12 cellular contexts compared by ENCODE assay signal in the genomic region with DNA sequence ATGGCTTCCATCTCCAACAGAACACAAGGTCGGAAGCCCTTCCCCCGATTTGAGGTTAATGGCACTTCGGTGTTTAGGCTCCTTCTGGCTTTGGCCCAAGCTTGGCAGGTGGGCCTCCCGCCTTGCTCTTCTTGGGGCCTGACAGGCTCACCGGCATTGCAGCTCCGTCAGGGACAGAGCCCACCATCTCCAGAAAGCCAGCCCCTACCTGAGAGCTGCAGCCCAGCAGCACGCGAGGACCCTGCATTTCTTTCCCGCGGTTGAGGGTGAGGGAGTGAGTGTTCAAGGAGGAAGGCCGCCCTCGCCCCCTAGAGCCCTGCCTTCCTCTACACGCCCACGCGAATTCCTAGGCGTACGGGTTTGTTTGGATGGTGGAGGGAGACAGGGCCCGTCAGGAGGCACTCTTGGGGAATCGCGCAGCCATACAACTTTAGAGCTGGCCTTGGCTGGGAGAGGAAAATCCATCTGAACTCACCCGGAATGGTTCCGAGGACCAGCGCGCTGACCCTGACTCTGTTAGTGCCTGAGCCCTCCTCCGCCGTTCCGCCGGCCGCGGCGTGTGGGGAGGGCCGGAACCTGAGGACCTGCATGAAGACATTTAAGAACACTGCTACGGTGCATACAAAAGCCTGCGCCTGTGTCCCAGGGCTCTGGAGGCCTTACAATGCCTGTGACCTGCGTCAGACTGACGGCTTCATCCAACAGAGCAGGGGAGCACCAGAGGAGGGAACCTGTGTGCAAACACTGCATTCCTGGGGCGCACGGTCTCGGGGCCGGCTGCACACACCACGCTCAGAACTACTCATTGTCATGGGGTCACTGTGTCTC.
A peak's percentile ranks its signal among the peaks of the same experiment; 100 is the strongest.
DNase-seq lines count a peak whose midpoint lies in the region; ATAC-seq and TF ChIP-seq lines count a peak whose summit lies in the region.
"Had no signal": no experiment of that assay in that cellular context is flagged by ENCODE, and none has a peak within 500 bp of the region (broad histone marks: within the 10 kb centered on the region; RNA-seq: fewer than 3 reads in every experiment).

No MANE protein-coding gene starts in this region.

- no peak for DNase-seq in activated naive CD4-positive, alpha-beta T cell treated with anti-CD3 and anti-CD28 coated beads, Interleukin-2, amount 10 ng/mL, durations not matched to agents 7 days and 5 days
- DNase-seq in activated naive CD4-positive, alpha-beta T cell treated with Interleukin-2 at 50 U/mL for 16 hours = no peak
- DNase-seq in chondrocyte (ENCODE audit: low spot score) (peak; percentile 79), mucosa of gallbladder (ENCODE audit: low spot score) (peak; percentile 7), ureter (ENCODE audit: low spot score) (peak; percentile 35), putamen (ENCODE audit: low spot score) (no peak)
- DNase-seq: caudate nucleus; GDM1; NCI-H1694 treated with DMSO at 0.1 percent for 48 hours; stimulated activated CD4-positive, alpha-beta T cell treated with anti-CD3 and anti-CD28 coated beads, Interleukin-4, amount 100 ng/mL, for 1 hour had no signal

- H3K9me3 Mint-ChIP-seq in activated naive CD4-positive, alpha-beta T cell treated with anti-CD3 and anti-CD28 coated beads, Interleukin-2, amount 10 ng/mL, durations not matched to agents 7 days and 5 days = no peaks in the 10 kb centered on the region
- no peaks in the 10 kb centered on the region for H3K9me3 Mint-ChIP-seq in chondrocyte (ENCODE audit: low read depth)

- H3K4me3 Mint-ChIP-seq in activated naive CD4-positive, alpha-beta T cell treated with anti-CD3 and anti-CD28 coated beads, Interleukin-2, amount 10 ng/mL, durations not matched to agents 7 days and 5 days = peak overlapping the region; percentile 71
- H3K4me3 Mint-ChIP-seq in chondrocyte (ENCODE audit: unreplicated experiment) = peak overlapping the region; percentile 41

- CTCF ChIA-PET in activated naive CD4-positive, alpha-beta T cell treated with anti-CD3 and anti-CD28 coated beads, Interleukin-2, amount 10 ng/mL, durations not matched to agents 7 days and 5 days (lab: Charles Lee) = interaction anchor here (1.2 kb wide), 1 partner anchor 9 kb away, joined by 3 read pairs; no protein-coding TSS in a partner anchor

- no peak for ATAC-seq in GM19324 (IDR thresholded peaks at IDR 0.05; ENCODE audit: low FRiP score, unreplicated experiment)
- ATAC-seq in GM21723 (IDR thresholded peaks at IDR 0.05; ENCODE audit: unreplicated experiment) = no peak

- H3K27me3 Mint-ChIP-seq in activated naive CD4-positive, alpha-beta T cell treated with anti-CD3 and anti-CD28 coated beads, Interleukin-2, amount 10 ng/mL, durations not matched to agents 7 days and 5 days = peaks cover 23% of the 10 kb centered on the region
- peaks cover 10% of the 10 kb centered on the region for H3K27me3 Mint-ChIP-seq in chondrocyte (ENCODE audit: low read depth)

- H3K4me1 Mint-ChIP-seq in activated naive CD4-positive, alpha-beta T cell treated with anti-CD3 and anti-CD28 coated beads, Interleukin-2, amount 10 ng/mL, durations not matched to agents 7 days and 5 days = peaks cover 5% of the 10 kb centered on the region
- no peaks in the 10 kb centered on the region for H3K4me1 Mint-ChIP-seq in chondrocyte (ENCODE audit: low read depth)

- H3K36me3 Mint-ChIP-seq in activated naive CD4-positive, alpha-beta T cell treated with anti-CD3 and anti-CD28 coated beads, Interleukin-2, amount 10 ng/mL, durations not matched to agents 7 days and 5 days = no peaks in the 10 kb centered on the region
- H3K36me3 Mint-ChIP-seq in chondrocyte (ENCODE audit: low read depth) = no peaks in the 10 kb centered on the region

- no peak for TF ChIP-seq CTCF in chondrocyte (IDR thresholded peaks at IDR 0.05)

- H3K27ac Mint-ChIP-seq in activated naive CD4-positive, alpha-beta T cell treated with anti-CD3 and anti-CD28 coated beads, Interleukin-2, amount 10 ng/mL, durations not matched to agents 7 days and 5 days = peak overlapping the region; percentile 69
- no peak overlapping the region for H3K27ac Mint-ChIP-seq in chondrocyte (ENCODE audit: unreplicated experiment)

Comparison
In these comparisons a context has a peak if more than half of its experiments do, and no peak if none do; other contexts are left out.
1. DNase-seq: peak in chondrocyte (single experiment), mucosa of gallbladder (single experiment) and ureter (single experiment); none in activated naive CD4-positive, alpha-beta T cell treated with anti-CD3 and anti-CD28 coated beads, Interleukin-2, amount 10 ng/mL, durations not matched to agents 7 days and 5 days (single experiment), activated naive CD4-positive, alpha-beta T cell treated with Interleukin-2 at 50 U/mL for 16 hours (single experiment) and putamen (single experiment).